ENCODE assay signal across 2 cellular contexts in genomic region chr3:183570191-183570590, GRCh38. TPM values are rescaled to one million over a fixed set of nuclear protein-coding genes. Genes with fewer than 3 reads are reported as not detected.
"Had no signal": no experiment of that assay in that cellular context is flagged by ENCODE, and none has a peak within 500 bp of the region (broad histone marks: within the 10 kb centered on the region; RNA-seq: fewer than 3 reads in every experiment).

No MANE protein-coding gene starts in this region.

RNA-seq across cellular contexts. Expression of gene KLHL6, which starts 14.7 kb away (rescaled TPM):
- total RNA-seq: chondrocyte had no signal
- polyA plus RNA-seq: cardiac muscle cell had no signal
